Comparison of ENCODE assay signal across 18 cellular contexts in genomic region chr1:210711825-210712224, GRCh38.
A peak's percentile ranks its signal among the peaks of the same experiment; 100 is the strongest.
DNase-seq lines count a peak whose midpoint lies in the region; ATAC-seq and TF ChIP-seq lines count a peak whose summit lies in the region.
"Had no signal": no experiment of that assay in that cellular context is flagged by ENCODE, and none has a peak within 500 bp of the region (broad histone marks: within the 10 kb centered on the region; RNA-seq: fewer than 3 reads in every experiment).

No MANE protein-coding gene starts in this region.

- no peak overlapping the region for H3K4me2 ChIP-seq in GM23338
- H3K4me2 ChIP-seq: BLaER1 had no signal

- H3K4me3 ChIP-seq in Caco-2 (ENCODE audit: low read depth, low read length) (no peak overlapping the region), GM23338 (no peak overlapping the region), right lobe of liver (no peak overlapping the region), HAP-1 (no peak overlapping the region)
- H3K4me3 ChIP-seq: BLaER1, esophagus squamous epithelium, lung had no signal

- H2AFZ ChIP-seq in GM23338: no peak overlapping the region

- H3K36me3 ChIP-seq in Caco-2 (ENCODE audit: control insufficient read depth, insufficient read depth, low read length) (no peaks in the 10 kb centered on the region), GM23338 (ENCODE audit: insufficient read depth) (no peaks in the 10 kb centered on the region), right lobe of liver (no peaks in the 10 kb centered on the region), HAP-1 (replicated peaks) (no peaks in the 10 kb centered on the region)
- H3K36me3 ChIP-seq: BLaER1, esophagus squamous epithelium had no signal

- no peak overlapping the region for H3K27ac Mint-ChIP-seq in Caco-2 (ENCODE audit: unreplicated experiment)
- H3K27ac Mint-ChIP-seq in GM23338: no peak overlapping the region
- H3K27ac Mint-ChIP-seq in WTC11: no peak overlapping the region

- TF ChIP-seq CTCF in Caco-2 (IDR thresholded peaks at IDR 0.05; ENCODE audit: insufficient read depth in 1 of 2, low read depth in 1 of 2, low read length in 1 of 2, severe bottlenecking in 1 of 2, unreplicated experiment in 1 of 2) (peak; percentile 17 to 47), GM23338 (conservative IDR thresholded peaks at IDR 0.05; ENCODE audit: low read depth in 2 of 2) (peak; percentile 29 to 59), WTC11 (IDR thresholded peaks at IDR 0.05) (no peak), right lobe of liver (IDR thresholded peaks at IDR 0.05) (peak; percentile 31 to 46 (median 44))

- H4K20me1 ChIP-seq in GM23338 (replicated peaks; ENCODE audit: insufficient read depth): no peaks in the 10 kb centered on the region
- H4K20me1 ChIP-seq: BLaER1 had no signal

- in situ Hi-C loops in HAP-1 (cut with MboI; ENCODE audit: low sequenced_read_pairs): no loop called here

- no peaks in the 10 kb centered on the region for H3K79me2 ChIP-seq in GM23338 (replicated peaks; ENCODE audit: insufficient read depth)

- H3K4me3 Mint-ChIP-seq in Caco-2 (ENCODE audit: unreplicated experiment) (no peak overlapping the region), GM23338 (no peak overlapping the region), WTC11 (no peak overlapping the region)
- H3K4me3 Mint-ChIP-seq: central memory CD8-positive, alpha-beta T cell; naive B cell had no signal

- H3K4me1 Mint-ChIP-seq in Caco-2 (ENCODE audit: low read depth, unreplicated experiment) (no peaks in the 10 kb centered on the region), GM23338 (peaks cover 4% of the 10 kb centered on the region; the same call in 2 of the 3 replicates), WTC11 (peaks cover 6% of the 10 kb centered on the region)
- H3K4me1 Mint-ChIP-seq: central memory CD8-positive, alpha-beta T cell; naive B cell had no signal

- peak in 1 of 2 experiments; percentile 34 for DNase-seq in Caco-2
- DNase-seq in GM23338 (ENCODE audit: low spot score): peak; percentile 33
- peak; percentile 21 for DNase-seq in WTC11 (ENCODE audit: low spot score)
- DNase-seq in right lobe of liver: peak in 2 of 3 donors; percentile 39 to 63
- no peak for DNase-seq in NCI-H2107 (lab: John Stamatoyannopoulos, UW)
- no peak for DNase-seq in HAP-1 (ENCODE audit: low spot score in 2 of 2)
- DNase-seq in NCI-H2227 treated with DMSO at 0.1 percent for 48 hours (lab: John Stamatoyannopoulos, UW): no peak
- DNase-seq: activated CD4-positive, alpha-beta T cell treated with anti-CD3 and anti-CD28 coated beads for 4 hours; amygdala; DMS153; esophagus squamous epithelium; KBM-7; naive B cell; posterior cingulate gyrus had no signal

- H3K27ac ChIP-seq in GM23338 (ENCODE audit: low read depth): no peak overlapping the region
- no peak overlapping the region for H3K27ac ChIP-seq in right lobe of liver
- H3K27ac ChIP-seq: BLaER1, esophagus squamous epithelium had no signal

- no peaks in the 10 kb centered on the region for H3F3A ChIP-seq in GM23338 (replicated peaks; ENCODE audit: low read depth)

- H3K27me3 Mint-ChIP-seq in Caco-2 (ENCODE audit: insufficient read depth, unreplicated experiment): peaks cover 15% of the 10 kb centered on the region
- H3K27me3 Mint-ChIP-seq in GM23338 (ENCODE audit: insufficient read depth, low read depth, poor library complexity): no peaks in the 10 kb centered on the region
- no peaks in the 10 kb centered on the region for H3K27me3 Mint-ChIP-seq in WTC11 (ENCODE audit: low read depth)
- H3K27me3 Mint-ChIP-seq: central memory CD8-positive, alpha-beta T cell; naive B cell had no signal

- WGBS in right lobe of liver (ENCODE audit: insufficient coverage, low coverage, low lambda C conversion rate, missing lambda C conversion rate): 83% methylated on average over 2 of the region's 5 CpGs

- ATAC-seq in GM23338: peak; percentile 59; the same call in 2 of the 3 replicates
- peak; percentile 60; the same call in 1 of the 2 replicates for ATAC-seq in WTC11
- ATAC-seq in right lobe of liver: peak; percentile 70 to 82 (median 77)
- no peak for ATAC-seq in HG03342 (IDR thresholded peaks at IDR 0.05; ENCODE audit: unreplicated experiment)

- H3K36me3 Mint-ChIP-seq in Caco-2 (ENCODE audit: insufficient read depth, unreplicated experiment) (no peaks in the 10 kb centered on the region), GM23338 (ENCODE audit: low read depth) (no peaks in the 10 kb centered on the region), WTC11 (no peaks in the 10 kb centered on the region)
- H3K36me3 Mint-ChIP-seq: naive B cell had no signal

- POLR2A ChIA-PET in Caco-2 (lab: Charles Lee): no interaction called here
- POLR2A ChIA-PET in WTC11 (lab: Charles Lee): no interaction called here

- H3K9me3 ChIP-seq in Caco-2: no peaks in the 10 kb centered on the region
- no peaks in the 10 kb centered on the region for H3K9me3 ChIP-seq in right lobe of liver
- no peaks in the 10 kb centered on the region for H3K9me3 ChIP-seq in HAP-1
- H3K9me3 ChIP-seq: BLaER1, esophagus squamous epithelium had no signal

- H3K9me3 Mint-ChIP-seq in Caco-2 (ENCODE audit: unreplicated experiment): no peaks in the 10 kb centered on the region
- H3K9me3 Mint-ChIP-seq in GM23338: no peaks in the 10 kb centered on the region
- no peaks in the 10 kb centered on the region for H3K9me3 Mint-ChIP-seq in WTC11
- H3K9me3 Mint-ChIP-seq: central memory CD8-positive, alpha-beta T cell; naive B cell had no signal

- H3K27me3 ChIP-seq in Caco-2 (replicated peaks; ENCODE audit: control insufficient read depth, insufficient read depth, low read length): no peaks in the 10 kb centered on the region
- no peaks in the 10 kb centered on the region for H3K27me3 ChIP-seq in GM23338 (ENCODE audit: insufficient read depth)
- no peaks in the 10 kb centered on the region for H3K27me3 ChIP-seq in right lobe of liver
- H3K27me3 ChIP-seq in HAP-1 (ENCODE audit: low read depth): no peaks in the 10 kb centered on the region
- H3K27me3 ChIP-seq: BLaER1, esophagus squamous epithelium had no signal

- no peak for TF ChIP-seq POLR2A in right lobe of liver (IDR thresholded peaks at IDR 0.05)

- no TSS peak for BruUV-seq in Caco-2 (replicated peaks; lab: Mats Ljungman, UMichigan)

- intact Hi-C loops in Caco-2 (cut with micrococcal nuclease; ENCODE audit: unreplicated experiment) (loop anchor here (1.0 to 5.0 kb wide), 2 partner anchors 305 to 420 kb away; partner anchors contain the start of gene KCNH1), right lobe of liver (cut with DNase I) (loop anchor here in 1 of 2 donors (10.0 kb wide), 1 partner anchor 257 kb away; no protein-coding TSS in a partner anchor)

- H3K4me1 ChIP-seq in Caco-2 (no peaks in the 10 kb centered on the region), GM23338 (ENCODE audit: insufficient read depth) (no peaks in the 10 kb centered on the region), right lobe of liver (peaks cover 0 to 13% (median 2%) of the 10 kb centered on the region in 4 donors), HAP-1 (no peaks in the 10 kb centered on the region)
- H3K4me1 ChIP-seq: BLaER1, esophagus squamous epithelium had no signal

- CTCF ChIA-PET in Caco-2 (lab: Charles Lee): no interaction called here
- CTCF ChIA-PET in WTC11 (lab: Charles Lee): interaction anchor here (0.6 to 1.4 kb wide), 3 partner anchors 9 to 313 kb away, joined by 3 to 4 read pairs (median 3); no protein-coding TSS in a partner anchor

- H3K9me2 ChIP-seq in GM23338 (ENCODE audit: insufficient read depth): no peaks in the 10 kb centered on the region

TF ChIP-seq in GM23338, 12 proteins besides CTCF, POLR2A, EP300 and RAD21:
- TF ChIP-seq JUNB (IDR thresholded peaks at IDR 0.05; ENCODE audit: unreplicated experiment) (no peak), POLR2AphosphoS5 (IDR thresholded peaks at IDR 0.05; ENCODE audit: low read depth) (no peak), EZH2phosphoT487 (IDR thresholded peaks at IDR 0.05; ENCODE audit: unreplicated experiment) (no peak)

TF ChIP-seq in WTC11, 78 proteins besides CTCF, POLR2A, EP300 and RAD21:
- TF ChIP-seq FOXP1 (CRISPR knock-in tag; IDR thresholded peaks at IDR 0.05; ENCODE audit: borderline replicate concordance): no peak
- no peak for TF ChIP-seq ERG (CRISPR knock-in tag; IDR thresholded peaks at IDR 0.05)
- TF ChIP-seq SMAD3 (CRISPR knock-in tag; IDR thresholded peaks at IDR 0.05; ENCODE audit: borderline replicate concordance): no peak

Comparison
In these comparisons a context has a peak if more than half of its experiments do, and no peak if none do; other contexts are left out.
1. DNase-seq: peak in GM23338 (single experiment), WTC11 (single experiment) and right lobe of liver (2 of 3); none in NCI-H2107 (single experiment), HAP-1 (0 of 2) and NCI-H2227 treated with DMSO at 0.1 percent for 48 hours (single experiment).